28 cellular contexts compared by ENCODE assay signal in genomic region chr4:101967697-101968346, GRCh38.
DNase-seq lines count a peak whose midpoint lies in the region; ATAC-seq, FAIRE-seq and TF ChIP-seq lines count a peak whose summit lies in the region.
"Had no signal": no experiment of that assay in that cellular context is flagged by ENCODE, and none has a peak within 500 bp of the region (broad histone marks: within the 10 kb centered on the region; RNA-seq: fewer than 3 reads in every experiment).

No MANE protein-coding gene starts in this region.

- CTCF ChIA-PET in A549 (lab: Yijun Ruan, JAX) = no interaction called here

- TF ChIP-seq POLR2A in A549 (IDR thresholded peaks at IDR 0.05; ENCODE audit: low read length) = no peak

- no peaks in the 10 kb centered on the region for H3K9me3 ChIP-seq in A549
- H3K9me3 ChIP-seq in aorta (ENCODE audit: control insufficient read depth, low read length) = no peaks in the 10 kb centered on the region
- H3K9me3 ChIP-seq in WERI-Rb-1 (ENCODE audit: severe bottlenecking) = no peaks in the 10 kb centered on the region
- H3K9me3 ChIP-seq: colonic mucosa, esophagus muscularis mucosa, heart left ventricle, upper lobe of left lung had no signal

- H3K4me3 ChIP-seq in A549 (no peak overlapping the region), fibroblast of the aortic adventitia (ENCODE audit: low read depth, low read length) (no peak overlapping the region), aorta (ENCODE audit: low read length in 2 of 2) (no peak overlapping the region), WERI-Rb-1 (ENCODE audit: low read depth, low read length) (no peak overlapping the region)
- H3K4me3 ChIP-seq: colonic mucosa, esophagus muscularis mucosa, heart left ventricle, lung, upper lobe of left lung had no signal

- H3K27me3 ChIP-seq in aorta (ENCODE audit: control insufficient read depth in 1 of 2, insufficient read depth in 2 of 2, low read length in 1 of 2) (peaks cover 0 to 3% of the 10 kb centered on the region in 2 donors), WERI-Rb-1 (ENCODE audit: insufficient read depth, low read depth, severe bottlenecking) (no peaks in the 10 kb centered on the region)
- H3K27me3 ChIP-seq: colonic mucosa, esophagus muscularis mucosa, upper lobe of left lung had no signal

- FAIRE-seq in A549 (lab: Jason Lieb, UNC) = no peak
- FAIRE-seq: A204.1, H54 had no signal

- peak in 1 of 2 experiments; percentile 40; a peak in 2 of 5 replicates for TF ChIP-seq EP300 in A549 (IDR thresholded peaks at IDR 0.05)

- H3K36me3 ChIP-seq in aorta (ENCODE audit: control insufficient read depth in 1 of 2, insufficient read depth in 2 of 2, low read length in 1 of 2) (no peaks in the 10 kb centered on the region), WERI-Rb-1 (no peaks in the 10 kb centered on the region)
- H3K36me3 ChIP-seq: colonic mucosa, esophagus muscularis mucosa, heart left ventricle, upper lobe of left lung had no signal

- 7% methylated on average over 2 of the region's 2 CpGs for WGBS in A549 (ENCODE audit: missing lambda C conversion rate)
- 80 to 84% methylated on average over 2 of the region's 2 CpGs for WGBS in aorta, 2 donors

- ATAC-seq in A549 = peak in 1 of 2 experiments; percentile 59; a peak in 3 of 6 replicates
- no peak for ATAC-seq in aorta (ENCODE audit: low FRiP score)
- no peak for ATAC-seq in HG02623 (IDR thresholded peaks at IDR 0.05; ENCODE audit: unreplicated experiment)
- ATAC-seq: heart left ventricle had no signal

- DNase-seq in A549 (ENCODE audit: low read depth in 1 of 2, low spot score in 1 of 2) (peak in 1 of 2 experiments; percentile 73), HFFc6 (no peak), amniotic stem cell (lab: John Stamatoyannopoulos, UW) (peak; percentile 13), fibroblast of the aortic adventitia (ENCODE audit: low read depth) (peak; percentile 72), aorta (no peak), globus pallidus (ENCODE audit: low spot score) (no peak), WERI-Rb-1 (no peak)
- DNase-seq: activated CD4-positive, alpha-beta memory T cell treated with anti-CD3 and anti-CD28 coated beads for 36 hours; activated effector memory CD4-positive, alpha-beta T cell treated with anti-CD3 and anti-CD28 coated beads, Interleukin-2, amount 50 U/mL, for 16 hours; activated T-cell treated with anti-CD3 and anti-CD28 coated beads for 4 hours; CD8-positive, alpha-beta memory T cell; colonic mucosa; DMS53; heart left ventricle; Karpas-422; NCI-H1048; NCI-H1694 treated with DMSO at 0.1 percent for 48 hours; NCI-H2171 treated with DMSO at 0.1 percent for 48 hours; NCI-H748 treated with DMSO at 0.1 percent for 48 hours; stimulated activated CD8-positive, alpha-beta memory T cell treated with anti-CD3 and anti-CD28 coated beads, Interleukin-4, amount 100 ng/mL, for 48 hours; T-helper 9 cell; upper lobe of left lung had no signal

- H3K27ac Mint-ChIP-seq in HFFc6 = no peak overlapping the region
- H3K27ac Mint-ChIP-seq: activated CD4-positive, alpha-beta memory T cell treated with anti-CD3 and anti-CD28 coated beads for 36 hours; CD8-positive, alpha-beta memory T cell had no signal

- TF ChIP-seq CTCF in A549 (IDR thresholded peaks at IDR 0.05) (no peak), HFFc6 (IDR thresholded peaks at IDR 0.05) (no peak), fibroblast of the aortic adventitia (IDR thresholded peaks at IDR 0.05; ENCODE audit: insufficient read depth, low read length) (no peak), WERI-Rb-1 (IDR thresholded peaks at IDR 0.05; ENCODE audit: low read depth, low read length) (no peak)

- TF ChIP-seq RAD21 in A549 (conservative IDR thresholded peaks at IDR 0.05 in 1 of 2, IDR thresholded peaks at IDR 0.05 in 1 of 2) = peak in 1 of 2 experiments; percentile 9; a peak in 2 of 5 replicates

- intact Hi-C loops in aorta (cut with DNase I) = no loop called here

- H3K4me1 ChIP-seq in A549 (peaks cover 52% of the 10 kb centered on the region), aorta (ENCODE audit: control insufficient read depth in 1 of 2, insufficient read depth in 2 of 2, low read length in 2 of 2) (no peaks in the 10 kb centered on the region)
- H3K4me1 ChIP-seq: colonic mucosa, esophagus muscularis mucosa, heart left ventricle, upper lobe of left lung had no signal

- H3K27me3 Mint-ChIP-seq in HFFc6 (ENCODE audit: insufficient read depth) = no peaks in the 10 kb centered on the region

- no peaks in the 10 kb centered on the region for H3K36me3 Mint-ChIP-seq in HFFc6 (ENCODE audit: low read depth)
- H3K36me3 Mint-ChIP-seq: activated CD4-positive, alpha-beta memory T cell treated with anti-CD3 and anti-CD28 coated beads for 36 hours; CD8-positive, alpha-beta memory T cell; WTC11 had no signal

- no peaks in the 10 kb centered on the region for H3K9me3 Mint-ChIP-seq in HFFc6
- H3K9me3 Mint-ChIP-seq: activated CD4-positive, alpha-beta memory T cell treated with anti-CD3 and anti-CD28 coated beads for 36 hours; WTC11 had no signal

- peak overlapping the region; percentile 68 for H3K4me2 ChIP-seq in A549

- POLR2A ChIA-PET in A549 (lab: Yijun Ruan, JAX) = no interaction called here

- peaks cover 27% of the 10 kb centered on the region for H3K4me1 Mint-ChIP-seq in HFFc6 (ENCODE audit: low read depth)
- H3K4me1 Mint-ChIP-seq: CD8-positive, alpha-beta memory T cell had no signal

- H3K27ac ChIP-seq in A549 = peak overlapping the region; percentile 51 to 83
- H3K27ac ChIP-seq in aorta (ENCODE audit: low read depth in 1 of 2, low read length in 2 of 2) = no peak overlapping the region
- H3K27ac ChIP-seq in WERI-Rb-1 = no peak overlapping the region
- H3K27ac ChIP-seq: colonic mucosa, esophagus muscularis mucosa, heart left ventricle, upper lobe of left lung had no signal

- peak overlapping the region; percentile 8; the same call in 1 of the 2 replicates for H3K4me3 Mint-ChIP-seq in HFFc6
- H3K4me3 Mint-ChIP-seq: activated CD4-positive, alpha-beta memory T cell treated with anti-CD3 and anti-CD28 coated beads for 36 hours; CD8-positive, alpha-beta memory T cell; WTC11 had no signal

TF ChIP-seq in A549, 52 proteins besides CTCF, POLR2A, EP300 and RAD21:
- TF ChIP-seq EHMT2 (IDR thresholded peaks at IDR 0.05; ENCODE audit: low read depth) (no peak), CEBPB (IDR thresholded peaks at IDR 0.05) (0 out of 4 replicates have a peak, but pooled peaks of 1 of the 2 experiments have one; percentile 25), HOXB5 (CRISPR knock-in tag; IDR thresholded peaks at IDR 0.05) (no peak), MYC (IDR thresholded peaks at IDR 0.05; ENCODE audit: borderline replicate concordance, low read length) (no peak), SREBF2 (IDR thresholded peaks at IDR 0.05) (no peak), MAFK (IDR thresholded peaks at IDR 0.05; ENCODE audit: partially characterized antibody) (peak; percentile 35), JUNB (IDR thresholded peaks at IDR 0.05) (peak; percentile 62), TP53 (CRISPR knock-in tag; IDR thresholded peaks at IDR 0.05) (no peak), RNF2 (IDR thresholded peaks at IDR 0.05; ENCODE audit: borderline replicate concordance, low read depth) (no peak), FOSL2 (IDR thresholded peaks at IDR 0.05) (no peak), FOSL2 (CRISPR knock-in tag; IDR thresholded peaks at IDR 0.05) (no peak; the same call in none of the 2 replicates), NR3C1 (IDR thresholded peaks at IDR 0.05) (no peak), E2F6 (IDR thresholded peaks at IDR 0.05; ENCODE audit: borderline replicate concordance, low read depth) (no peak), BHLHE40 (IDR thresholded peaks at IDR 0.05; ENCODE audit: low read depth, low read length) (no peak), GATA3 (IDR thresholded peaks at IDR 0.05; ENCODE audit: borderline replicate concordance) (peak; percentile 88)

Comparison
In these comparisons a context has a peak if more than half of its experiments do, and no peak if none do; other contexts are left out.
1. DNase-seq: peak in amniotic stem cell (single experiment) and fibroblast of the aortic adventitia (single experiment); none in HFFc6 (single experiment), aorta (0 of 2), globus pallidus (single experiment) and WERI-Rb-1 (single experiment).
2. H3K27ac ChIP-seq: peak in A549 (2 of 2); none in aorta (0 of 2) and WERI-Rb-1 (single experiment).